ENCODE assay signal across 1 cellular context in the genomic region with DNA sequence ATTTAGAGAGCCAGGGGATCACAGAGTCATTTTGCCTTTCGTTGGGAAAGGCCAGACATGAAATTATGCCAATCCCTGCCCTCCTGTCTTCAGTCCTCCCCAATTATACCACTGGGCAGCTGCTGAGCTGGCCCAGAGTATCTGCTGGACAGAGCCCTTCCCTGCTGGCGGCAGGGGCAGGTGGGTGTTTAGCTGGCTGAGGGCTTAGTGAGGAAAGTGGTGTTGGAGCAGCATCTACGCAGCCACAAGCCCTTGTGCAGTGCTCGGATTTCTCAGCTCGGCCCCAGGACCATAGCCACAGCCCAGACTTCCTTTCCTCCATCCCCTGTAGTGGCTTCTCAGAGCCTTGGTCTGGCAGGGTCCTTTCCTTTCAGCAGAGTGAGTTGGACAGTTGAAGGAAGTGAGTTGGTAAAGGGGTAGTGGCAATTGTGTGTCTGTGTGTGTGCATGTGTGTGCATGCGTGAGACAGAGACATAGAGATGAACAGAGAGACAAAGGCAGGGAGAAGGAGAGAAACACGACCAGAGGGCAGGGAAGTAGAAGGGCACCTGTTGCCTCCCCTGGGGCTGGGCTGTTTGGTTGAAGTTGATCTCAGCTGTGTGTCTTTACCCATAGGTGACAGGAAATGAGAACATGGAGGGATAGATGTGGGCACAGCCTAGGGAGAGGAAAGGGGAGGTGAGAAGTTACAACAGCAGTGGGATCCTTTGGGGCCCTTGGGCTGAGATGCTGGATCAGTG.
TF ChIP-seq lines count a peak whose summit lies in the region.

No MANE protein-coding gene starts in this region.

TF ChIP-seq in H1, 55 proteins besides CTCF, POLR2A, EP300 and RAD21:
- TF ChIP-seq NANOG (IDR thresholded peaks at IDR 0.05; ENCODE audit: insufficient read depth, low read depth, low read length, poor library complexity, severe bottlenecking), result no peak
- TF ChIP-seq NRF1 (IDR thresholded peaks at IDR 0.05; ENCODE audit: low read depth, low read length), result no peak
- TF ChIP-seq SIRT6 (IDR thresholded peaks at IDR 0.05; ENCODE audit: low read length), result no peak
- TF ChIP-seq SP1 (IDR thresholded peaks at IDR 0.05; ENCODE audit: low read depth, low read length), result no peak
- TF ChIP-seq CBX8 (IDR thresholded peaks at IDR 0.05; ENCODE audit: borderline replicate concordance, low read depth, low read length), result no peak
- TF ChIP-seq RNF2 (IDR thresholded peaks at IDR 0.05; ENCODE audit: borderline replicate concordance, low read depth, low read length, missing control alignments, poor library complexity, severe bottlenecking), result no peak
- TF ChIP-seq BACH1 (IDR thresholded peaks at IDR 0.05; ENCODE audit: low read length), result no peak
- TF ChIP-seq SP4 (IDR thresholded peaks at IDR 0.05; ENCODE audit: low read length), result no peak
- TF ChIP-seq ASH2L (IDR thresholded peaks at IDR 0.05; ENCODE audit: low read length), result no peak
- no peak for TF ChIP-seq MAFK (IDR thresholded peaks at IDR 0.05; ENCODE audit: low read depth, low read length)
- no peak for TF ChIP-seq RFX5 (IDR thresholded peaks at IDR 0.05; ENCODE audit: borderline replicate concordance, low read depth, low read length)
